Comparison of ENCODE assay signal across 1 cellular context in the genomic region with DNA sequence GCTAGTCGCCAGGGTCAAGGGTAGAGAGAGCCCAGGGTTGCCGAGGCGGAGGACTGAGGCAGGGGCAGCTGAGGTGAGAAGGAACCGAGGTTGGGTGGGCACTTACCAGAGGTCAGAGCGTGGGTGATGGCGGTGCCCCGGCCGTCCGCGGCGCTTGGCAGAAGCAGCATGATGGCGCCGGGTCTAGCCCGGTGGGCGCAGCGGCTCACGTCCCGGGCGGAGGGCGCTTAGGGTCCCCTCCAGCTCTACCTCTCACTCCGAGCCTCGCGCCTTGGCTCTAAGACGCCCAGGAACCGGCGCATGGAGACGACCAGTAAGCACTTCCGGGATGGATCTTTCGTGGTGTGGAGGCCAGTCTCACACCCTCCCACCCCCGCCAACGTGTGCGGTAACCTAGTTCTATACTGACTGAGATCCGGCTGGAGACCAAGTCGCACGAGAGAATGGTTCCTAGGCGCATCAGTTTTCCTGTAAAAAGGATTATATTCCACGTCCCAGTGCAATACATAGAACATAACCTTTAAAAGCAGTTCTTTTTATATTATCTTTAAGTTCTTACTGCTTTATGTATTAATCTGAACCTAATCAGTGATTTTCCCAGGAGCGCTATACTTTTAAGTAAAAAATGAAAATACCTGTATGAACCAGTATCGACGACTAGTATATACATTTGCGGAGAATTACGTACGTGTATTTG.
TF ChIP-seq lines count a peak whose summit lies in the region.

A gene with protein sequence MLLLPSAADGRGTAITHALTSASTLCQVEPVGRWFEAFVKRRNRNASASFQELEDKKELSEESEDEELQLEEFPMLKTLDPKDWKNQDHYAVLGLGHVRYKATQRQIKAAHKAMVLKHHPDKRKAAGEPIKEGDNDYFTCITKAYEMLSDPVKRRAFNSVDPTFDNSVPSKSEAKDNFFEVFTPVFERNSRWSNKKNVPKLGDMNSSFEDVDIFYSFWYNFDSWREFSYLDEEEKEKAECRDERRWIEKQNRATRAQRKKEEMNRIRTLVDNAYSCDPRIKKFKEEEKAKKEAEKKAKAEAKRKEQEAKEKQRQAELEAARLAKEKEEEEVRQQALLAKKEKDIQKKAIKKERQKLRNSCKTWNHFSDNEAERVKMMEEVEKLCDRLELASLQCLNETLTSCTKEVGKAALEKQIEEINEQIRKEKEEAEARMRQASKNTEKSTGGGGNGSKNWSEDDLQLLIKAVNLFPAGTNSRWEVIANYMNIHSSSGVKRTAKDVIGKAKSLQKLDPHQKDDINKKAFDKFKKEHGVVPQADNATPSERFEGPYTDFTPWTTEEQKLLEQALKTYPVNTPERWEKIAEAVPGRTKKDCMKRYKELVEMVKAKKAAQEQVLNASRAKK (minus strand): TSS at position 315 of the 697 bp plus-strand sequence. CDS start 145 bp downstream, at position 170.

TF ChIP-seq in A549, 52 proteins besides CTCF, POLR2A, EP300 and RAD21 (continued from another document):
- TF ChIP-seq, protein P1, sequence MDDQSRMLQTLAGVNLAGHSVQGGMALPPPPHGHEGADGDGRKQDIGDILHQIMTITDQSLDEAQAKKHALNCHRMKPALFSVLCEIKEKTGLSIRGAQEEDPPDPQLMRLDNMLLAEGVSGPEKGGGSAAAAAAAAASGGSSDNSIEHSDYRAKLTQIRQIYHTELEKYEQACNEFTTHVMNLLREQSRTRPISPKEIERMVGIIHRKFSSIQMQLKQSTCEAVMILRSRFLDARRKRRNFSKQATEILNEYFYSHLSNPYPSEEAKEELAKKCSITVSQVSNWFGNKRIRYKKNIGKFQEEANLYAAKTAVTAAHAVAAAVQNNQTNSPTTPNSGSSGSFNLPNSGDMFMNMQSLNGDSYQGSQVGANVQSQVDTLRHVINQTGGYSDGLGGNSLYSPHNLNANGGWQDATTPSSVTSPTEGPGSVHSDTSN (IDR thresholded peaks at IDR 0.05) = no peak; the same call in 1 of the 2 replicates
- TF ChIP-seq NFE2L2 (conservative IDR thresholded peaks at IDR 0.05; ENCODE audit: low read length) = no peak
- TF ChIP-seq CBX2 (IDR thresholded peaks at IDR 0.05; ENCODE audit: borderline replicate concordance, low read depth) = no peak
- no peak for TF ChIP-seq TP53 (CRISPR knock-in tag; IDR thresholded peaks at IDR 0.05)
- no peak for TF ChIP-seq SREBF2 (IDR thresholded peaks at IDR 0.05)
- TF ChIP-seq MAFK (IDR thresholded peaks at IDR 0.05; ENCODE audit: partially characterized antibody) = peak; percentile 25
- TF ChIP-seq, protein P2, sequence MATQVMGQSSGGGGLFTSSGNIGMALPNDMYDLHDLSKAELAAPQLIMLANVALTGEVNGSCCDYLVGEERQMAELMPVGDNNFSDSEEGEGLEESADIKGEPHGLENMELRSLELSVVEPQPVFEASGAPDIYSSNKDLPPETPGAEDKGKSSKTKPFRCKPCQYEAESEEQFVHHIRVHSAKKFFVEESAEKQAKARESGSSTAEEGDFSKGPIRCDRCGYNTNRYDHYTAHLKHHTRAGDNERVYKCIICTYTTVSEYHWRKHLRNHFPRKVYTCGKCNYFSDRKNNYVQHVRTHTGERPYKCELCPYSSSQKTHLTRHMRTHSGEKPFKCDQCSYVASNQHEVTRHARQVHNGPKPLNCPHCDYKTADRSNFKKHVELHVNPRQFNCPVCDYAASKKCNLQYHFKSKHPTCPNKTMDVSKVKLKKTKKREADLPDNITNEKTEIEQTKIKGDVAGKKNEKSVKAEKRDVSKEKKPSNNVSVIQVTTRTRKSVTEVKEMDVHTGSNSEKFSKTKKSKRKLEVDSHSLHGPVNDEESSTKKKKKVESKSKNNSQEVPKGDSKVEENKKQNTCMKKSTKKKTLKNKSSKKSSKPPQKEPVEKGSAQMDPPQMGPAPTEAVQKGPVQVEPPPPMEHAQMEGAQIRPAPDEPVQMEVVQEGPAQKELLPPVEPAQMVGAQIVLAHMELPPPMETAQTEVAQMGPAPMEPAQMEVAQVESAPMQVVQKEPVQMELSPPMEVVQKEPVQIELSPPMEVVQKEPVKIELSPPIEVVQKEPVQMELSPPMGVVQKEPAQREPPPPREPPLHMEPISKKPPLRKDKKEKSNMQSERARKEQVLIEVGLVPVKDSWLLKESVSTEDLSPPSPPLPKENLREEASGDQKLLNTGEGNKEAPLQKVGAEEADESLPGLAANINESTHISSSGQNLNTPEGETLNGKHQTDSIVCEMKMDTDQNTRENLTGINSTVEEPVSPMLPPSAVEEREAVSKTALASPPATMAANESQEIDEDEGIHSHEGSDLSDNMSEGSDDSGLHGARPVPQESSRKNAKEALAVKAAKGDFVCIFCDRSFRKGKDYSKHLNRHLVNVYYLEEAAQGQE (IDR thresholded peaks at IDR 0.05) = no peak
- TF ChIP-seq KDM5A (IDR thresholded peaks at IDR 0.05) = peak; percentile 55
- TF ChIP-seq HOXB5 (CRISPR knock-in tag; IDR thresholded peaks at IDR 0.05) = no peak
- TF ChIP-seq MAZ (IDR thresholded peaks at IDR 0.05; ENCODE audit: borderline replicate concordance, low read depth, low read length) = peak; percentile 82; the same call in 1 of the 2 replicates
- TF ChIP-seq EHMT2 (IDR thresholded peaks at IDR 0.05; ENCODE audit: low read depth) = no peak
